17 cellular contexts compared by ENCODE assay signal in genomic region chr4:140044314-140044991, GRCh38.
DNase-seq lines count a peak whose midpoint lies in the region; ATAC-seq and TF ChIP-seq lines count a peak whose summit lies in the region.
"Had no signal": no experiment of that assay in that cellular context is flagged by ENCODE, and none has a peak within 500 bp of the region (broad histone marks: within the 10 kb centered on the region; RNA-seq: fewer than 3 reads in every experiment).

No MANE protein-coding gene starts in this region.

- TF ChIP-seq EP300 in SK-N-SH (IDR thresholded peaks at IDR 0.05; ENCODE audit: borderline replicate concordance in 1 of 2, low read depth in 1 of 2, low read length in 1 of 2), result no peak

- no peaks in the 10 kb centered on the region for H3K9me2 ChIP-seq in SK-N-SH

- 93% methylated on average over 8 of the region's 8 CpGs for WGBS in SK-N-SH (ENCODE audit: low lambda C conversion rate)

- no peak for ATAC-seq in activated naive CD8-positive, alpha-beta T cell treated with anti-CD3 and anti-CD28 coated beads, Interleukin-2, amount 50 U/mL, for 24 hours
- no peak for ATAC-seq in left colon
- ATAC-seq: activated CD8-positive, alpha-beta memory T cell treated with anti-CD3 and anti-CD28 coated beads, Interleukin-2, amount 10 ng/mL, durations not matched to agents 7 days and 5 days; body of pancreas had no signal

- H3K4me1 ChIP-seq in SK-N-SH (ENCODE audit: control insufficient read depth in 1 of 2, insufficient read depth in 2 of 2, low read depth in 1 of 2, low read length in 1 of 2), result peaks cover 9 to 27% of the 10 kb centered on the region in 2 experiments; a peak in 3 of 4 replicates

- H3F3A ChIP-seq in SK-N-SH (replicated peaks; ENCODE audit: insufficient read depth), result no peaks in the 10 kb centered on the region

- H3K4me1 Mint-ChIP-seq in activated naive CD8-positive, alpha-beta T cell (ENCODE audit: low read depth), result peaks cover 38% of the 10 kb centered on the region
- H3K4me1 Mint-ChIP-seq in activated naive CD8-positive, alpha-beta T cell treated with anti-CD3 and anti-CD28 coated beads, Interleukin-2, amount 50 U/mL, for 24 hours, result peaks cover 20% of the 10 kb centered on the region
- H3K4me1 Mint-ChIP-seq in endothelial cell (ENCODE audit: unreplicated experiment) (peaks cover 62% of the 10 kb centered on the region), mesothelial cell of epicardium (peaks cover 61% of the 10 kb centered on the region)

- H3K4me3 ChIP-seq in H7 (ENCODE audit: insufficient read depth, low read depth, low read length) (no peak overlapping the region), SK-N-SH (ENCODE audit: low read depth in 2 of 2, low read length in 1 of 2) (no peak overlapping the region)
- H3K4me3 ChIP-seq: body of pancreas had no signal

- no peaks in the 10 kb centered on the region for H3K36me3 Mint-ChIP-seq in activated naive CD8-positive, alpha-beta T cell
- peaks cover 1% of the 10 kb centered on the region for H3K36me3 Mint-ChIP-seq in activated naive CD8-positive, alpha-beta T cell treated with anti-CD3 and anti-CD28 coated beads, Interleukin-2, amount 50 U/mL, for 24 hours (ENCODE audit: low read depth)
- H3K36me3 Mint-ChIP-seq in endothelial cell (ENCODE audit: low read depth, unreplicated experiment), result peaks cover 4% of the 10 kb centered on the region
- H3K36me3 Mint-ChIP-seq in mesothelial cell of epicardium, result no peaks in the 10 kb centered on the region
- H3K36me3 Mint-ChIP-seq: activated CD8-positive, alpha-beta memory T cell treated with anti-CD3 and anti-CD28 coated beads, Interleukin-2, amount 10 ng/mL, durations not matched to agents 7 days and 5 days; CD4-positive, alpha-beta memory T cell had no signal

- H2AFZ ChIP-seq in SK-N-SH (ENCODE audit: low read depth), result no peak overlapping the region

- H3K4me2 ChIP-seq in SK-N-SH, result no peak overlapping the region

- H3K9ac ChIP-seq in SK-N-SH, result no peak overlapping the region

- intact Hi-C loops in left colon (cut with DNase I, micrococcal nuclease), result no loop called here

- no peaks in the 10 kb centered on the region for H4K20me1 ChIP-seq in SK-N-SH (ENCODE audit: insufficient read depth)

- no peaks in the 10 kb centered on the region for H3K9me3 Mint-ChIP-seq in activated naive CD8-positive, alpha-beta T cell (ENCODE audit: low read depth)
- no peaks in the 10 kb centered on the region for H3K9me3 Mint-ChIP-seq in activated naive CD8-positive, alpha-beta T cell treated with anti-CD3 and anti-CD28 coated beads, Interleukin-2, amount 50 U/mL, for 24 hours
- no peaks in the 10 kb centered on the region for H3K9me3 Mint-ChIP-seq in endothelial cell (ENCODE audit: unreplicated experiment)
- no peaks in the 10 kb centered on the region for H3K9me3 Mint-ChIP-seq in mesothelial cell of epicardium
- H3K9me3 Mint-ChIP-seq: activated B cell treated with CpG ODN at 0.5 μM for 24 hours had no signal

- CTCF ChIA-PET in SK-N-SH (lab: Yijun Ruan, JAX), result interaction anchor here (1.3 kb wide), 1 partner anchor 208 kb away, joined by 4 read pairs; no protein-coding TSS in a partner anchor

- H3K27me3 Mint-ChIP-seq in activated naive CD8-positive, alpha-beta T cell, result no peaks in the 10 kb centered on the region
- H3K27me3 Mint-ChIP-seq in activated naive CD8-positive, alpha-beta T cell treated with anti-CD3 and anti-CD28 coated beads, Interleukin-2, amount 50 U/mL, for 24 hours, result peaks cover 12% of the 10 kb centered on the region
- peaks cover 11% of the 10 kb centered on the region for H3K27me3 Mint-ChIP-seq in endothelial cell (ENCODE audit: unreplicated experiment)
- H3K27me3 Mint-ChIP-seq in mesothelial cell of epicardium (ENCODE audit: low read depth), result no peaks in the 10 kb centered on the region
- H3K27me3 Mint-ChIP-seq: activated B cell treated with CpG ODN at 0.5 μM for 24 hours had no signal

- H3K36me3 ChIP-seq in H7 (replicated peaks; ENCODE audit: control insufficient read depth, insufficient read depth, low read length) (no peaks in the 10 kb centered on the region), SK-N-SH (replicated peaks in 1 of 2; ENCODE audit: control insufficient read depth in 1 of 2, insufficient read depth in 2 of 2, low read length in 1 of 2) (no peaks in the 10 kb centered on the region)

- TF ChIP-seq RAD21 in SK-N-SH (IDR thresholded peaks at IDR 0.05; ENCODE audit: low read length), result no peak

- no peaks in the 10 kb centered on the region for H3K79me2 ChIP-seq in SK-N-SH (ENCODE audit: insufficient read depth)

- no peaks in the 10 kb centered on the region for H3K9me3 ChIP-seq in SK-N-SH
- H3K9me3 ChIP-seq: body of pancreas had no signal

- peak overlapping the region in 1 of 2 experiments; percentile 43; a peak in 1 of 4 replicates for H3K27ac ChIP-seq in SK-N-SH (ENCODE audit: low read depth in 2 of 2, low read length in 1 of 2)
- H3K27ac ChIP-seq: body of pancreas, RWPE1 had no signal

- DNase-seq in activated naive CD8-positive, alpha-beta T cell treated with anti-CD3 and anti-CD28 coated beads, Interleukin-2, amount 50 U/mL, for 24 hours, result no peak
- DNase-seq in endothelial cell (ENCODE audit: low spot score) (no peak), mesothelial cell of epicardium (ENCODE audit: low spot score in 2 of 2, unreplicated experiment in 2 of 2) (no peak), H7 (no peak), SK-N-SH (no peak), left colon (no peak)
- DNase-seq in central memory CD4-positive, alpha-beta T cell, result no peak
- DNase-seq: activated B cell treated with CpG ODN at 0.5 μM for 24 hours; activated CD8-positive, alpha-beta memory T cell treated with anti-CD3 and anti-CD28 coated beads, Interleukin-2, amount 10 ng/mL, durations not matched to agents 7 days and 5 days; body of pancreas; CD4-positive, alpha-beta memory T cell; kidney; NCI-H187; NCI-H524; posterior cingulate gyrus had no signal

- POLR2A ChIA-PET in SK-N-SH (lab: Yijun Ruan, JAX), result interaction anchor here (0.8 kb wide), 1 partner anchor 11 kb away, joined by 3 read pairs; no protein-coding TSS in a partner anchor

- TF ChIP-seq CTCF in endothelial cell (IDR thresholded peaks at IDR 0.05; ENCODE audit: unreplicated experiment) (no peak), mesothelial cell of epicardium (IDR thresholded peaks at IDR 0.05; ENCODE audit: unreplicated experiment) (no peak), SK-N-SH (IDR thresholded peaks at IDR 0.05) (no peak)

- peak overlapping the region; percentile 2 for H3K27ac Mint-ChIP-seq in activated naive CD8-positive, alpha-beta T cell
- no peak overlapping the region for H3K27ac Mint-ChIP-seq in activated naive CD8-positive, alpha-beta T cell treated with anti-CD3 and anti-CD28 coated beads, Interleukin-2, amount 50 U/mL, for 24 hours
- peak overlapping the region; percentile 81 for H3K27ac Mint-ChIP-seq in endothelial cell (ENCODE audit: unreplicated experiment)
- peak overlapping the region; percentile 57 for H3K27ac Mint-ChIP-seq in mesothelial cell of epicardium
- H3K27ac Mint-ChIP-seq: activated B cell treated with CpG ODN at 0.5 μM for 24 hours; activated CD8-positive, alpha-beta memory T cell treated with anti-CD3 and anti-CD28 coated beads, Interleukin-2, amount 10 ng/mL, durations not matched to agents 7 days and 5 days; CD4-positive, alpha-beta memory T cell had no signal

- H3K27me3 ChIP-seq in H7 (ENCODE audit: control insufficient read depth, insufficient read depth, low read length) (no peaks in the 10 kb centered on the region), SK-N-SH (ENCODE audit: insufficient read depth) (no peaks in the 10 kb centered on the region)
- H3K27me3 ChIP-seq: body of pancreas had no signal

- no peak overlapping the region for H3K4me3 Mint-ChIP-seq in activated naive CD8-positive, alpha-beta T cell
- H3K4me3 Mint-ChIP-seq in activated naive CD8-positive, alpha-beta T cell treated with anti-CD3 and anti-CD28 coated beads, Interleukin-2, amount 50 U/mL, for 24 hours, result no peak overlapping the region
- H3K4me3 Mint-ChIP-seq in endothelial cell (ENCODE audit: unreplicated experiment) (no peak overlapping the region), mesothelial cell of epicardium (no peak overlapping the region)
- H3K4me3 Mint-ChIP-seq: activated B cell treated with CpG ODN at 0.5 μM for 24 hours; activated CD8-positive, alpha-beta memory T cell treated with anti-CD3 and anti-CD28 coated beads, Interleukin-2, amount 10 ng/mL, durations not matched to agents 7 days and 5 days; CD4-positive, alpha-beta memory T cell had no signal

TF ChIP-seq in SK-N-SH, 30 proteins besides CTCF, POLR2A, EP300 and RAD21:
- no peak for TF ChIP-seq YY1 (IDR thresholded peaks at IDR 0.05; ENCODE audit: low read depth)
- TF ChIP-seq NRF1 (IDR thresholded peaks at IDR 0.05; ENCODE audit: low read depth, low read length), result no peak
- no peak for TF ChIP-seq EZH2phosphoT487 (IDR thresholded peaks at IDR 0.05; ENCODE audit: borderline replicate concordance, low read depth)
- TF ChIP-seq ZBTB33 (IDR thresholded peaks at IDR 0.05; ENCODE audit: borderline replicate concordance, low read depth), result no peak
TF ChIP-seq in SK-N-SH: peak in this region for 0.
